Comparison of ENCODE assay signal across 1 cellular context in the genomic region with DNA sequence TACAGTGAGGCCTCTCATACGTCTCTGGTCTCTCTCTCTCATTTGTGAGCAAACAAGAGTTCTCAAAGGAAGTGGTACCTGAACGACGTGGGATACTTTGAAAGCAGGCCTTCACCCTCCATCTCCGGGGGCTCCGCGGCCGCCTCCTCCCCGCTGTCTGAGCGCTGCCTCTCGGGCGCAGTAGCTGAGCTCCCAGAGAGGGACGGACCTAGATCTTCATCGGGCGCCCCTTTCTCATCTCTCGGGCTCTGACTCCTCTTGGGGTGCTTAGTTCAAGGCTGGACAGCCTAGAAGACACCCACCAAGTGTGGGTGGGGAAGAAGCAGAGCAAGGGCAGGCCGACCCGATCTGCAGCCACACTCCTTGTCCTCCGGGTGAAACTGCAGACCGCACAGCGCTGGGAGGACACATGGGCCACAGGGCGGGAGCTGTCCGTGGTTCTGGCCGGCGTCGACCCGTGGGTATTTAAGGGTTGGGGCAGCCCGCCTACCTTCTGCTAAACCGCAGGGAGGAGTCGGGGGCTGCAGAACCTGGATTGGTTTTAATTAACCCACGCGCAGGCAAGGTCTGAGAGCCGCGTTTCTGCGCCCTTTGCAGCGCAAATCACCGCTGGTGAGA.
A peak's percentile ranks its signal among the peaks of the same experiment; 100 is the strongest.
TF ChIP-seq lines count a peak whose summit lies in the region.

No MANE protein-coding gene starts in this region.

TF ChIP-seq in HepG2, 621 proteins besides CTCF, POLR2A, EP300 and RAD21 (continued from another document and continues in another):
- TF ChIP-seq ZMAT3 (CRISPR knock-in tag; conservative IDR thresholded peaks at IDR 0.05) (peak; percentile 66; the same call in 1 of the 2 replicates), ZNF317 (CRISPR knock-in tag; IDR thresholded peaks at IDR 0.05) (no peak; the same call in 1 of the 2 replicates), MYC (CRISPR knock-in tag; IDR thresholded peaks at IDR 0.05; ENCODE audit: borderline replicate concordance) (peak; percentile 67; the same call in 1 of the 2 replicates), MAF1 (CRISPR knock-in tag; IDR thresholded peaks at IDR 0.05; ENCODE audit: borderline replicate concordance) (no peak; the same call in 1 of the 2 replicates), ZNF616 (CRISPR knock-in tag; IDR thresholded peaks at IDR 0.05; ENCODE audit: low read depth) (peak; percentile 73), SUZ12 (IDR thresholded peaks at IDR 0.05; ENCODE audit: low read depth, low read length) (no peak), NCOR1 (IDR thresholded peaks at IDR 0.05; ENCODE audit: borderline replicate concordance, low read length) (no peak), DNMT1 (CRISPR knock-in tag; IDR thresholded peaks at IDR 0.05) (no peak), PAF1 (CRISPR knock-in tag; IDR thresholded peaks at IDR 0.05) (no peak), HNRNPK (IDR thresholded peaks at IDR 0.05; ENCODE audit: low read depth, low read length, poor library complexity, severe bottlenecking) (no peak), ZNF766 (CRISPR knock-in tag; IDR thresholded peaks at IDR 0.05; ENCODE audit: borderline replicate concordance) (peak; percentile 73; the same call in 1 of the 2 replicates), BCL6 (CRISPR knock-in tag; IDR thresholded peaks at IDR 0.05) (peak; percentile 51), KLF16 (CRISPR knock-in tag; IDR thresholded peaks at IDR 0.05) (peak in 1 of 2 experiments; percentile 88; a peak in 2 of 4 replicates), ZNF773 (CRISPR knock-in tag; IDR thresholded peaks at IDR 0.05; ENCODE audit: borderline replicate concordance) (peak; percentile 69; the same call in 1 of the 2 replicates), GTF2F1 (IDR thresholded peaks at IDR 0.05; ENCODE audit: low read length) (no peak), ZNF263 (CRISPR knock-in tag; IDR thresholded peaks at IDR 0.05) (no peak), FLYWCH1 (CRISPR knock-in tag; IDR thresholded peaks at IDR 0.05) (no peak), MTA3 (CRISPR knock-in tag; IDR thresholded peaks at IDR 0.05) (no peak), ZNF264 (CRISPR knock-in tag; IDR thresholded peaks at IDR 0.05) (no peak), ZNF101 (CRISPR knock-in tag; IDR thresholded peaks at IDR 0.05; ENCODE audit: borderline replicate concordance, low read depth) (no peak), MEF2D (CRISPR knock-in tag; IDR thresholded peaks at IDR 0.05) (0 out of 2 replicates have a peak, but pooled peaks have one; percentile 38), SOX6 (IDR thresholded peaks at IDR 0.05) (no peak), SOX6 (CRISPR knock-in tag; IDR thresholded peaks at IDR 0.05) (no peak), MED1 (CRISPR knock-in tag; IDR thresholded peaks at IDR 0.05) (peak; percentile 18; the same call in 1 of the 2 replicates), TOPORS (CRISPR knock-in tag; IDR thresholded peaks at IDR 0.05) (0 out of 2 replicates have a peak, but pooled peaks have one; percentile 68), EEA1 (CRISPR knock-in tag; IDR thresholded peaks at IDR 0.05; ENCODE audit: borderline replicate concordance) (no peak)
- TF ChIP-seq, protein P1, sequence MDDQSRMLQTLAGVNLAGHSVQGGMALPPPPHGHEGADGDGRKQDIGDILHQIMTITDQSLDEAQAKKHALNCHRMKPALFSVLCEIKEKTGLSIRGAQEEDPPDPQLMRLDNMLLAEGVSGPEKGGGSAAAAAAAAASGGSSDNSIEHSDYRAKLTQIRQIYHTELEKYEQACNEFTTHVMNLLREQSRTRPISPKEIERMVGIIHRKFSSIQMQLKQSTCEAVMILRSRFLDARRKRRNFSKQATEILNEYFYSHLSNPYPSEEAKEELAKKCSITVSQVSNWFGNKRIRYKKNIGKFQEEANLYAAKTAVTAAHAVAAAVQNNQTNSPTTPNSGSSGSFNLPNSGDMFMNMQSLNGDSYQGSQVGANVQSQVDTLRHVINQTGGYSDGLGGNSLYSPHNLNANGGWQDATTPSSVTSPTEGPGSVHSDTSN (CRISPR knock-in tag; IDR thresholded peaks at IDR 0.05; ENCODE audit: borderline replicate concordance): no peak; the same call in 1 of the 2 replicates
- TF ChIP-seq, protein P2, sequence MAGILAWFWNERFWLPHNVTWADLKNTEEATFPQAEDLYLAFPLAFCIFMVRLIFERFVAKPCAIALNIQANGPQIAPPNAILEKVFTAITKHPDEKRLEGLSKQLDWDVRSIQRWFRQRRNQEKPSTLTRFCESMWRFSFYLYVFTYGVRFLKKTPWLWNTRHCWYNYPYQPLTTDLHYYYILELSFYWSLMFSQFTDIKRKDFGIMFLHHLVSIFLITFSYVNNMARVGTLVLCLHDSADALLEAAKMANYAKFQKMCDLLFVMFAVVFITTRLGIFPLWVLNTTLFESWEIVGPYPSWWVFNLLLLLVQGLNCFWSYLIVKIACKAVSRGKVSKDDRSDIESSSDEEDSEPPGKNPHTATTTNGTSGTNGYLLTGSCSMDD (CRISPR knock-in tag; IDR thresholded peaks at IDR 0.05): no peak
- TF ChIP-seq, protein P3, sequence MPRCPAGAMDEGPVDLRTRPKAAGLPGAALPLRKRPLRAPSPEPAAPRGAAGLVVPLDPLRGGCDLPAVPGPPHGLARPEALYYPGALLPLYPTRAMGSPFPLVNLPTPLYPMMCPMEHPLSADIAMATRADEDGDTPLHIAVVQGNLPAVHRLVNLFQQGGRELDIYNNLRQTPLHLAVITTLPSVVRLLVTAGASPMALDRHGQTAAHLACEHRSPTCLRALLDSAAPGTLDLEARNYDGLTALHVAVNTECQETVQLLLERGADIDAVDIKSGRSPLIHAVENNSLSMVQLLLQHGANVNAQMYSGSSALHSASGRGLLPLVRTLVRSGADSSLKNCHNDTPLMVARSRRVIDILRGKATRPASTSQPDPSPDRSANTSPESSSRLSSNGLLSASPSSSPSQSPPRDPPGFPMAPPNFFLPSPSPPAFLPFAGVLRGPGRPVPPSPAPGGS (CRISPR knock-in tag; IDR thresholded peaks at IDR 0.05): peak; percentile 82; the same call in 1 of the 2 replicates
- TF ChIP-seq, protein P4, sequence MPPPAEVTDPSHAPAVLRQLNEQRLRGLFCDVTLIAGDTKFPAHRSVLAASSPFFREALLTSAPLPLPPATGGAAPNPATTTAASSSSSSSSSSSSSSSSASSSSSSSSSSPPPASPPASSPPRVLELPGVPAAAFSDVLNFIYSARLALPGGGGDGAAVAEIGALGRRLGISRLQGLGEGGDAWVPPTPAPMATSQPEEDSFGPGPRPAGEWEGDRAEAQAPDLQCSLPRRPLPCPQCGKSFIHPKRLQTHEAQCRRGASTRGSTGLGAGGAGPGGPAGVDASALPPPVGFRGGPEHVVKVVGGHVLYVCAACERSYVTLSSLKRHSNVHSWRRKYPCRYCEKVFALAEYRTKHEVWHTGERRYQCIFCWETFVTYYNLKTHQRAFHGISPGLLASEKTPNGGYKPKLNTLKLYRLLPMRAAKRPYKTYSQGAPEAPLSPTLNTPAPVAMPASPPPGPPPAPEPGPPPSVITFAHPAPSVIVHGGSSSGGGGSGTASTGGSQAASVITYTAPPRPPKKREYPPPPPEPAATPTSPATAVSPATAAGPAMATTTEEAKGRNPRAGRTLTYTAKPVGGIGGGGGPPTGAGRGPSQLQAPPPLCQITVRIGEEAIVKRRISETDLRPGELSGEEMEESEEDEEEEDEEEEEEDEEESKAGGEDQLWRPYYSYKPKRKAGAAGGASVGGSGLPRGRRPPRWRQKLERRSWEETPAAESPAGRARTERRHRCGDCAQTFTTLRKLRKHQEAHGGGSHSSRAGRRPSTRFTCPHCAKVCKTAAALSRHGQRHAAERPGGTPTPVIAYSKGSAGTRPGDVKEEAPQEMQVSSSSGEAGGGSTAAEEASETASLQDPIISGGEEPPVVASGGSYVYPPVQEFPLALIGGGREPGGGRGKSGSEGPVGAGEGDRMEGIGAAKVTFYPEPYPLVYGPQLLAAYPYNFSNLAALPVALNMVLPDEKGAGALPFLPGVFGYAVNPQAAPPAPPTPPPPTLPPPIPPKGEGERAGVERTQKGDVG (CRISPR knock-in tag; IDR thresholded peaks at IDR 0.05; ENCODE audit: borderline replicate concordance): no peak
- TF ChIP-seq, protein P5, sequence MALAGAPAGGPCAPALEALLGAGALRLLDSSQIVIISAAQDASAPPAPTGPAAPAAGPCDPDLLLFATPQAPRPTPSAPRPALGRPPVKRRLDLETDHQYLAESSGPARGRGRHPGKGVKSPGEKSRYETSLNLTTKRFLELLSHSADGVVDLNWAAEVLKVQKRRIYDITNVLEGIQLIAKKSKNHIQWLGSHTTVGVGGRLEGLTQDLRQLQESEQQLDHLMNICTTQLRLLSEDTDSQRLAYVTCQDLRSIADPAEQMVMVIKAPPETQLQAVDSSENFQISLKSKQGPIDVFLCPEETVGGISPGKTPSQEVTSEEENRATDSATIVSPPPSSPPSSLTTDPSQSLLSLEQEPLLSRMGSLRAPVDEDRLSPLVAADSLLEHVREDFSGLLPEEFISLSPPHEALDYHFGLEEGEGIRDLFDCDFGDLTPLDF (CRISPR knock-in tag; IDR thresholded peaks at IDR 0.05): no peak
- TF ChIP-seq, protein P6, sequence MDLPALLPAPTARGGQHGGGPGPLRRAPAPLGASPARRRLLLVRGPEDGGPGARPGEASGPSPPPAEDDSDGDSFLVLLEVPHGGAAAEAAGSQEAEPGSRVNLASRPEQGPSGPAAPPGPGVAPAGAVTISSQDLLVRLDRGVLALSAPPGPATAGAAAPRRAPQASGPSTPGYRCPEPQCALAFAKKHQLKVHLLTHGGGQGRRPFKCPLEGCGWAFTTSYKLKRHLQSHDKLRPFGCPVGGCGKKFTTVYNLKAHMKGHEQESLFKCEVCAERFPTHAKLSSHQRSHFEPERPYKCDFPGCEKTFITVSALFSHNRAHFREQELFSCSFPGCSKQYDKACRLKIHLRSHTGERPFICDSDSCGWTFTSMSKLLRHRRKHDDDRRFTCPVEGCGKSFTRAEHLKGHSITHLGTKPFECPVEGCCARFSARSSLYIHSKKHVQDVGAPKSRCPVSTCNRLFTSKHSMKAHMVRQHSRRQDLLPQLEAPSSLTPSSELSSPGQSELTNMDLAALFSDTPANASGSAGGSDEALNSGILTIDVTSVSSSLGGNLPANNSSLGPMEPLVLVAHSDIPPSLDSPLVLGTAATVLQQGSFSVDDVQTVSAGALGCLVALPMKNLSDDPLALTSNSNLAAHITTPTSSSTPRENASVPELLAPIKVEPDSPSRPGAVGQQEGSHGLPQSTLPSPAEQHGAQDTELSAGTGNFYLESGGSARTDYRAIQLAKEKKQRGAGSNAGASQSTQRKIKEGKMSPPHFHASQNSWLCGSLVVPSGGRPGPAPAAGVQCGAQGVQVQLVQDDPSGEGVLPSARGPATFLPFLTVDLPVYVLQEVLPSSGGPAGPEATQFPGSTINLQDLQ (CRISPR knock-in tag; IDR thresholded peaks at IDR 0.05): no peak
- TF ChIP-seq, protein P7, sequence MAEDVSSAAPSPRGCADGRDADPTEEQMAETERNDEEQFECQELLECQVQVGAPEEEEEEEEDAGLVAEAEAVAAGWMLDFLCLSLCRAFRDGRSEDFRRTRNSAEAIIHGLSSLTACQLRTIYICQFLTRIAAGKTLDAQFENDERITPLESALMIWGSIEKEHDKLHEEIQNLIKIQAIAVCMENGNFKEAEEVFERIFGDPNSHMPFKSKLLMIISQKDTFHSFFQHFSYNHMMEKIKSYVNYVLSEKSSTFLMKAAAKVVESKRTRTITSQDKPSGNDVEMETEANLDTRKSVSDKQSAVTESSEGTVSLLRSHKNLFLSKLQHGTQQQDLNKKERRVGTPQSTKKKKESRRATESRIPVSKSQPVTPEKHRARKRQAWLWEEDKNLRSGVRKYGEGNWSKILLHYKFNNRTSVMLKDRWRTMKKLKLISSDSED (CRISPR knock-in tag; IDR thresholded peaks at IDR 0.05): 0 out of 2 replicates have a peak, but pooled peaks have one; percentile 56
- TF ChIP-seq, protein P8, sequence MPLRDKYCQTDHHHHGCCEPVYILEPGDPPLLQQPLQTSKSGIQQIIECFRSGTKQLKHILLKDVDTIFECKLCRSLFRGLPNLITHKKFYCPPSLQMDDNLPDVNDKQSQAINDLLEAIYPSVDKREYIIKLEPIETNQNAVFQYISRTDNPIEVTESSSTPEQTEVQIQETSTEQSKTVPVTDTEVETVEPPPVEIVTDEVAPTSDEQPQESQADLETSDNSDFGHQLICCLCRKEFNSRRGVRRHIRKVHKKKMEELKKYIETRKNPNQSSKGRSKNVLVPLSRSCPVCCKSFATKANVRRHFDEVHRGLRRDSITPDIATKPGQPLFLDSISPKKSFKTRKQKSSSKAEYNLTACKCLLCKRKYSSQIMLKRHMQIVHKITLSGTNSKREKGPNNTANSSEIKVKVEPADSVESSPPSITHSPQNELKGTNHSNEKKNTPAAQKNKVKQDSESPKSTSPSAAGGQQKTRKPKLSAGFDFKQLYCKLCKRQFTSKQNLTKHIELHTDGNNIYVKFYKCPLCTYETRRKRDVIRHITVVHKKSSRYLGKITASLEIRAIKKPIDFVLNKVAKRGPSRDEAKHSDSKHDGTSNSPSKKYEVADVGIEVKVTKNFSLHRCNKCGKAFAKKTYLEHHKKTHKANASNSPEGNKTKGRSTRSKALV (CRISPR knock-in tag; IDR thresholded peaks at IDR 0.05): 0 out of 2 replicates have a peak, but pooled peaks have one; percentile 37
- TF ChIP-seq, protein P9, sequence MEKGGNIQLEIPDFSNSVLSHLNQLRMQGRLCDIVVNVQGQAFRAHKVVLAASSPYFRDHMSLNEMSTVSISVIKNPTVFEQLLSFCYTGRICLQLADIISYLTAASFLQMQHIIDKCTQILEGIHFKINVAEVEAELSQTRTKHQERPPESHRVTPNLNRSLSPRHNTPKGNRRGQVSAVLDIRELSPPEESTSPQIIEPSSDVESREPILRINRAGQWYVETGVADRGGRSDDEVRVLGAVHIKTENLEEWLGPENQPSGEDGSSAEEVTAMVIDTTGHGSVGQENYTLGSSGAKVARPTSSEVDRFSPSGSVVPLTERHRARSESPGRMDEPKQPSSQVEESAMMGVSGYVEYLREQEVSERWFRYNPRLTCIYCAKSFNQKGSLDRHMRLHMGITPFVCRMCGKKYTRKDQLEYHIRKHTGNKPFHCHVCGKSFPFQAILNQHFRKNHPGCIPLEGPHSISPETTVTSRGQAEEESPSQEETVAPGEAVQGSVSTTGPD (CRISPR knock-in tag; IDR thresholded peaks at IDR 0.05): no peak
- TF ChIP-seq, protein P10, sequence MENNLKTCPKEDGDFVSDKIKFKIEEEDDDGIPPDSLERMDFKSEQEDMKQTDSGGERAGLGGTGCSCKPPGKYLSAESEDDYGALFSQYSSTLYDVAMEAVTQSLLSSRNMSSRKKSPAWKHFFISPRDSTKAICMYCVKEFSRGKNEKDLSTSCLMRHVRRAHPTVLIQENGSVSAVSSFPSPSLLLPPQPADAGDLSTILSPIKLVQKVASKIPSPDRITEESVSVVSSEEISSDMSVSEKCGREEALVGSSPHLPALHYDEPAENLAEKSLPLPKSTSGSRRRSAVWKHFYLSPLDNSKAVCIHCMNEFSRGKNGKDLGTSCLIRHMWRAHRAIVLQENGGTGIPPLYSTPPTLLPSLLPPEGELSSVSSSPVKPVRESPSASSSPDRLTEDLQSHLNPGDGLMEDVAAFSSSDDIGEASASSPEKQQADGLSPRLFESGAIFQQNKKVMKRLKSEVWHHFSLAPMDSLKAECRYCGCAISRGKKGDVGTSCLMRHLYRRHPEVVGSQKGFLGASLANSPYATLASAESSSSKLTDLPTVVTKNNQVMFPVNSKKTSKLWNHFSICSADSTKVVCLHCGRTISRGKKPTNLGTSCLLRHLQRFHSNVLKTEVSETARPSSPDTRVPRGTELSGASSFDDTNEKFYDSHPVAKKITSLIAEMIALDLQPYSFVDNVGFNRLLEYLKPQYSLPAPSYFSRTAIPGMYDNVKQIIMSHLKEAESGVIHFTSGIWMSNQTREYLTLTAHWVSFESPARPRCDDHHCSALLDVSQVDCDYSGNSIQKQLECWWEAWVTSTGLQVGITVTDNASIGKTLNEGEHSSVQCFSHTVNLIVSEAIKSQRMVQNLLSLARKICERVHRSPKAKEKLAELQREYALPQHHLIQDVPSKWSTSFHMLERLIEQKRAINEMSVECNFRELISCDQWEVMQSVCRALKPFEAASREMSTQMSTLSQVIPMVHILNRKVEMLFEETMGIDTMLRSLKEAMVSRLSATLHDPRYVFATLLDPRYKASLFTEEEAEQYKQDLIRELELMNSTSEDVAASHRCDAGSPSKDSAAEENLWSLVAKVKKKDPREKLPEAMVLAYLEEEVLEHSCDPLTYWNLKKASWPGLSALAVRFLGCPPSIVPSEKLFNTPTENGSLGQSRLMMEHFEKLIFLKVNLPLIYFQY (CRISPR knock-in tag; IDR thresholded peaks at IDR 0.05; ENCODE audit: borderline replicate concordance): peak; percentile 88
